8 cellular contexts compared by ENCODE assay signal in the genomic region with DNA sequence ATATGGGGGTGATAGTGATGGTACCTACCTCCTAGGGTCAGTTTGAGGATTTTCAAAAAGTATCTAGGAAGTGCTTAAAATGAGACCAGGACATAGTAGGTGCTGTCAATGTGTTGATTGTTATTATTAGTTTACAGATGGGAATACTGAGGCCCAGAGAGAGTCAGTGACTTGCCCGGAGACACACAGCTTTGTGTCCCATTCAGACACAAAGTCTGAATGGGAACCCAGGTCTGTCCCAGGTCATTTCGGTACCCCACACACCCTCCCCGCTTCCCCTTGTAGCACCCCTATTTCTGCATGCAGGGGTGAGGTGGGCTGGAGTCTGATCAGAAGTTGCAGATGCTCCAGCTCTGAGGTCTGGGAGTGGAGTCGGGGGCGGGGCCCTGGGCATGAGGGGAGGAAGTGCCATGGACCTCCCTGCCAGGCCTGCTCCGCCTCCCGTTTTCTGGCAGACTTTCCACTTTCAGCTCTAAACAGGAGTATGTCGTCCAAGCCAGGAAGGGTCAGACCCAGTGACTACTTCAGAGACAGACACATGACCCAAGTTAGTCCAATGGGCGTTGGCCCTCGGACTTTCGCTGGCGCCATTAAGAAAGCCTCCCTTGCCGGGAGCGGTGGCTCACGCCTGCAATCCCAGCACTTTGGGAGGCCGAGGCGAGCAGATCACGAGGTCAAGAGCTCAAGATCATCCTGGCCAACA.
DNase-seq lines count a peak whose midpoint lies in the region; ATAC-seq and TF ChIP-seq lines count a peak whose summit lies in the region.
"Had no signal": no experiment of that assay in that cellular context is flagged by ENCODE, and none has a peak within 500 bp of the region (broad histone marks: within the 10 kb centered on the region; RNA-seq: fewer than 3 reads in every experiment).

No MANE protein-coding gene starts in this region.

- no peaks in the 10 kb centered on the region for H3K36me3 Mint-ChIP-seq in stimulated activated naive CD8-positive, alpha-beta T cell treated with anti-CD3 and anti-CD28 coated beads, Interleukin-15, Interleukin-2, amounts not matched to agents 100 ng/mL and 50 ng/mL, for 24 hours (ENCODE audit: low read depth)

- peaks cover 63% of the 10 kb centered on the region for H3K4me1 Mint-ChIP-seq in stimulated activated naive CD8-positive, alpha-beta T cell treated with anti-CD3 and anti-CD28 coated beads, Interleukin-15, Interleukin-2, amounts not matched to agents 100 ng/mL and 50 ng/mL, for 24 hours (ENCODE audit: low read depth)

- TF ChIP-seq CTCF in fibroblast of pulmonary artery (IDR thresholded peaks at IDR 0.05; ENCODE audit: low read length, missing control alignments): no peak

- peak overlapping the region; percentile 78 for H3K27ac Mint-ChIP-seq in stimulated activated naive CD8-positive, alpha-beta T cell treated with anti-CD3 and anti-CD28 coated beads, Interleukin-15, Interleukin-2, amounts not matched to agents 100 ng/mL and 50 ng/mL, for 24 hours

- peak overlapping the region; percentile 30 for H3K4me3 Mint-ChIP-seq in stimulated activated naive CD8-positive, alpha-beta T cell treated with anti-CD3 and anti-CD28 coated beads, Interleukin-15, Interleukin-2, amounts not matched to agents 100 ng/mL and 50 ng/mL, for 24 hours

- no peaks in the 10 kb centered on the region for H3K27me3 Mint-ChIP-seq in stimulated activated naive CD8-positive, alpha-beta T cell treated with anti-CD3 and anti-CD28 coated beads, Interleukin-15, Interleukin-2, amounts not matched to agents 100 ng/mL and 50 ng/mL, for 24 hours

- no peak for DNase-seq in stimulated activated naive CD8-positive, alpha-beta T cell treated with anti-CD3 and anti-CD28 coated beads, Interleukin-15, Interleukin-2, amounts not matched to agents 100 U/mL and 50 U/mL, for 24 hours
- DNase-seq in fibroblast of pulmonary artery (ENCODE audit: low read depth): peak; percentile 62
- DNase-seq in NCI-H226: no peak
- no peak for DNase-seq in iPS-NIHi7 (ENCODE audit: extremely low spot score)
- DNase-seq in NCI-H510A treated with DMSO at 0.1 percent for 48 hours (lab: John Stamatoyannopoulos, UW): no peak
- DNase-seq: C1 segment of cervical spinal cord, NCI-H1436 had no signal

- H3K9me3 Mint-ChIP-seq in stimulated activated naive CD8-positive, alpha-beta T cell treated with anti-CD3 and anti-CD28 coated beads, Interleukin-15, Interleukin-2, amounts not matched to agents 100 ng/mL and 50 ng/mL, for 24 hours: no peaks in the 10 kb centered on the region

- ATAC-seq in stimulated activated naive CD8-positive, alpha-beta T cell treated with anti-CD3 and anti-CD28 coated beads, Interleukin-15, Interleukin-2, amounts not matched to agents 100 U/mL and 50 U/mL, for 24 hours: no peak

- H3K4me3 ChIP-seq in fibroblast of pulmonary artery (replicated peaks; ENCODE audit: low read depth, low read length): no peak overlapping the region
